8 cellular contexts compared by ENCODE assay signal in the genomic region with DNA sequence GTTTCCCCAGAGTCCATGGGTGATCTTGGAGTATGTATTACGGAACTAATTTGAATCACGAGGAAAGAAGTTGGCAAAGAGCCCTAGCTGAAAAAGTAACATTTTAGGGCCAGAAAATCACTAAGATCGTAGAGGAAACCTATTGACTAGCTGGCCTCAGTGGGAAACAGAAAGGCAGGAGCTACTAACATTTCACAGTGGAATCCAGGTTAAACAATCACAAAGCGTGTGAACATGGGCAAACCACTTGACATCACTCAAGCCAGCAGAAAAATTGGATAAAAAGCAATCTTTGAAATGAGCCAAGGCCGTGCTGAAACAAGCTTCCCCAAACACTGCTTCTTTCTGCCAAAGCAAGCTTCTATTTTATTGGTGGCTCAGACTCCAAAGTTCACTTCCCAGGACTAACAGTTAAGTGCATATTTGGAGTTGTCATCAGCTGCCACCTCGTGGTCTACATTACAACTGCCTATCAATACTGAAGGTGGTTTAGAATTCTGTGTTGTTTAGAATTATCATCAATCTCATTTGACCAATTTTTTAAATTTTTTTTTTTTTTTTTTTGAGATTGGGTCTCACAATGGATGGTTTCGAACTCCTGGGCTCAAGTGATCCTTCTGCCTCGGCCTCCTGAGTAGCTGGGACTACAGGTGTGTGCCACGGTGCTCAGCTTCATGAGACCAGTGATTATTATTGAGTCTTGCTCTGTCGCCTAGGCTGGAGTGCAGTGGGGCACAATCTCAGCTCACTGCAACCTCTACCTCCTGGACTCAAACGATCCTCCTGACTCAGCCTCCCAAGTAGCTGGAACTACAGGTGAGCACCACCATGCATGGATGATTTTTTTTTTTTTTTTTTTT. TPM values are rescaled to one million over a fixed set of nuclear protein-coding genes. Genes with fewer than 3 reads are reported as not detected.
A peak's percentile ranks its signal among the peaks of the same experiment; 100 is the strongest.
DNase-seq lines count a peak whose midpoint lies in the region; ATAC-seq and TF ChIP-seq lines count a peak whose summit lies in the region.

No MANE protein-coding gene starts in this region.

- peak; percentile 36 for DNase-seq in DMS153 (lab: John Stamatoyannopoulos, UW)
- peak; percentile 44 to 83 for DNase-seq in T47D (ENCODE audit: low read depth in 1 of 2, low spot score in 1 of 2)
- DNase-seq in iPS-NIHi7 (ENCODE audit: extremely low spot score), result peak; percentile 36
- DNase-seq in smooth muscle cell (lab: John Stamatoyannopoulos, UW; ENCODE audit: unreplicated experiment), result no peak
- no peak for DNase-seq in stimulated activated CD4-positive, alpha-beta T cell treated with anti-CD3 and anti-CD28 coated beads, Interleukin-15, amount 100 ng/mL, for 24 hours

- H3K27ac ChIP-seq in KMS-11, result no peak overlapping the region
- no peak overlapping the region for H3K27ac ChIP-seq in smooth muscle cell (ENCODE audit: low read depth)

- H3K27me3 ChIP-seq in KMS-11 (ENCODE audit: insufficient read depth, low read depth) (no peaks in the 10 kb centered on the region), smooth muscle cell (ENCODE audit: low read depth) (no peaks in the 10 kb centered on the region)

- H3K4me1 ChIP-seq in KMS-11 (ENCODE audit: low read depth, poor library complexity, severe bottlenecking) (no peaks in the 10 kb centered on the region), smooth muscle cell (ENCODE audit: low read depth) (no peaks in the 10 kb centered on the region)

- no peak overlapping the region for H3K4me2 ChIP-seq in KMS-11
- no peak overlapping the region for H3K4me2 ChIP-seq in smooth muscle cell

- no peaks in the 10 kb centered on the region for H3K9me3 ChIP-seq in smooth muscle cell (replicated peaks; ENCODE audit: low read depth)

- H2AFZ ChIP-seq in KMS-11 (ENCODE audit: low read depth) (no peak overlapping the region), smooth muscle cell (ENCODE audit: low read depth) (no peak overlapping the region)

- H3K9ac ChIP-seq in KMS-11, result no peak overlapping the region
- H3K9ac ChIP-seq in smooth muscle cell (ENCODE audit: low read depth), result no peak overlapping the region

- ATAC-seq in SK-N-SH treated with all-trans-retinoic acid at 6 μM for 48 hours, result peak; percentile 84
- ATAC-seq in HG02981 (IDR thresholded peaks at IDR 0.05; ENCODE audit: unreplicated experiment), result no peak

- H3K79me2 ChIP-seq in KMS-11 (ENCODE audit: insufficient read depth, low read depth) (peaks cover 2% of the 10 kb centered on the region; the same call in 1 of the 2 replicates), smooth muscle cell (ENCODE audit: low read depth) (no peaks in the 10 kb centered on the region)

- H3F3A ChIP-seq in smooth muscle cell (ENCODE audit: low read depth), result peaks cover 31% of the 10 kb centered on the region

- peak; percentile 14; the same call in 1 of the 2 replicates for TF ChIP-seq CTCF in KMS-11 (conservative IDR thresholded peaks at IDR 0.05; ENCODE audit: low read depth, low read length)
- TF ChIP-seq CTCF in smooth muscle cell (IDR thresholded peaks at IDR 0.05; ENCODE audit: borderline replicate concordance, insufficient read depth, poor library complexity, severe bottlenecking), result peak; percentile 29

- 89% methylated on average over 11 of the region's 11 CpGs for WGBS in smooth muscle cell (ENCODE audit: low lambda C conversion rate)

- in situ Hi-C loops in T47D (cut with HindIII; ENCODE audit: low pct_unique_long_range_greater_than_20kb, low sequenced_read_pairs), result no loop called here

- H4K20me1 ChIP-seq in KMS-11 (ENCODE audit: insufficient read depth), result no peaks in the 10 kb centered on the region; the same call in 1 of the 2 replicates
- peaks cover 44% of the 10 kb centered on the region for H4K20me1 ChIP-seq in smooth muscle cell (ENCODE audit: low read depth)

- H3K4me3 ChIP-seq in KMS-11 (IDR thresholded peaks at IDR 0.05; ENCODE audit: insufficient read depth, low read depth, low read length), result no peak overlapping the region
- no peak overlapping the region for H3K4me3 ChIP-seq in smooth muscle cell

- H3K36me3 ChIP-seq in KMS-11 (ENCODE audit: insufficient read depth), result peaks cover 19% of the 10 kb centered on the region; the same call in 1 of the 2 replicates
- peaks cover 10% of the 10 kb centered on the region for H3K36me3 ChIP-seq in smooth muscle cell (ENCODE audit: low read depth)

TF ChIP-seq in SK-N-SH treated with all-trans-retinoic acid at 6 μM for 48 hours, 23 proteins besides CTCF, POLR2A, EP300 and RAD21:
- TF ChIP-seq SNAI2 (CRISPR knock-in tag; IDR thresholded peaks at IDR 0.05), result no peak
- TF ChIP-seq, protein P1, sequence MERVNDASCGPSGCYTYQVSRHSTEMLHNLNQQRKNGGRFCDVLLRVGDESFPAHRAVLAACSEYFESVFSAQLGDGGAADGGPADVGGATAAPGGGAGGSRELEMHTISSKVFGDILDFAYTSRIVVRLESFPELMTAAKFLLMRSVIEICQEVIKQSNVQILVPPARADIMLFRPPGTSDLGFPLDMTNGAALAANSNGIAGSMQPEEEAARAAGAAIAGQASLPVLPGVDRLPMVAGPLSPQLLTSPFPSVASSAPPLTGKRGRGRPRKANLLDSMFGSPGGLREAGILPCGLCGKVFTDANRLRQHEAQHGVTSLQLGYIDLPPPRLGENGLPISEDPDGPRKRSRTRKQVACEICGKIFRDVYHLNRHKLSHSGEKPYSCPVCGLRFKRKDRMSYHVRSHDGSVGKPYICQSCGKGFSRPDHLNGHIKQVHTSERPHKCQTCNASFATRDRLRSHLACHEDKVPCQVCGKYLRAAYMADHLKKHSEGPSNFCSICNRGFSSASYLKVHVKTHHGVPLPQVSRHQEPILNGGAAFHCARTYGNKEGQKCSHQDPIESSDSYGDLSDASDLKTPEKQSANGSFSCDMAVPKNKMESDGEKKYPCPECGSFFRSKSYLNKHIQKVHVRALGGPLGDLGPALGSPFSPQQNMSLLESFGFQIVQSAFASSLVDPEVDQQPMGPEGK (CRISPR knock-in tag; IDR thresholded peaks at IDR 0.05; ENCODE audit: borderline replicate concordance), result no peak
- TF ChIP-seq BACH2 (CRISPR knock-in tag; IDR thresholded peaks at IDR 0.05; ENCODE audit: borderline replicate concordance), result no peak
- TF ChIP-seq TCF4 (CRISPR knock-in tag; IDR thresholded peaks at IDR 0.05; ENCODE audit: borderline replicate concordance), result no peak
- TF ChIP-seq OSR1 (CRISPR knock-in tag; IDR thresholded peaks at IDR 0.05), result no peak

RNA-seq across cellular contexts. Expression of gene RPS10, which starts 10.6 kb away (rescaled TPM):
- 2,106 and 2,498 TPM in 2 replicates for total RNA-seq in smooth muscle cell
- polyA plus RNA-seq in smooth muscle cell, result 660 and 695 TPM in 2 replicates

RNA-seq across cellular contexts. Expression of gene NUDT3, which starts 22.8 kb away (rescaled TPM):
- total RNA-seq in smooth muscle cell, result 12.9 and 15.2 TPM in 2 replicates
- polyA plus RNA-seq in smooth muscle cell, result 7.5 and 7.8 TPM in 2 replicates

RNA-seq across cellular contexts. Expression of gene PACSIN1, which starts 50.6 kb away (rescaled TPM):
- not detected in 2 replicates for total RNA-seq in smooth muscle cell
- not detected in 2 replicates for polyA plus RNA-seq in smooth muscle cell

Comparison
In these comparisons a context has a peak if more than half of its experiments do, and no peak if none do; other contexts are left out.
1. DNase-seq: peak in DMS153 (single experiment), T47D (2 of 2) and iPS-NIHi7 (single experiment); none in smooth muscle cell (single experiment) and stimulated activated CD4-positive, alpha-beta T cell treated with anti-CD3 and anti-CD28 coated beads, Interleukin-15, amount 100 ng/mL, for 24 hours (single experiment).